In the genomic region with DNA sequence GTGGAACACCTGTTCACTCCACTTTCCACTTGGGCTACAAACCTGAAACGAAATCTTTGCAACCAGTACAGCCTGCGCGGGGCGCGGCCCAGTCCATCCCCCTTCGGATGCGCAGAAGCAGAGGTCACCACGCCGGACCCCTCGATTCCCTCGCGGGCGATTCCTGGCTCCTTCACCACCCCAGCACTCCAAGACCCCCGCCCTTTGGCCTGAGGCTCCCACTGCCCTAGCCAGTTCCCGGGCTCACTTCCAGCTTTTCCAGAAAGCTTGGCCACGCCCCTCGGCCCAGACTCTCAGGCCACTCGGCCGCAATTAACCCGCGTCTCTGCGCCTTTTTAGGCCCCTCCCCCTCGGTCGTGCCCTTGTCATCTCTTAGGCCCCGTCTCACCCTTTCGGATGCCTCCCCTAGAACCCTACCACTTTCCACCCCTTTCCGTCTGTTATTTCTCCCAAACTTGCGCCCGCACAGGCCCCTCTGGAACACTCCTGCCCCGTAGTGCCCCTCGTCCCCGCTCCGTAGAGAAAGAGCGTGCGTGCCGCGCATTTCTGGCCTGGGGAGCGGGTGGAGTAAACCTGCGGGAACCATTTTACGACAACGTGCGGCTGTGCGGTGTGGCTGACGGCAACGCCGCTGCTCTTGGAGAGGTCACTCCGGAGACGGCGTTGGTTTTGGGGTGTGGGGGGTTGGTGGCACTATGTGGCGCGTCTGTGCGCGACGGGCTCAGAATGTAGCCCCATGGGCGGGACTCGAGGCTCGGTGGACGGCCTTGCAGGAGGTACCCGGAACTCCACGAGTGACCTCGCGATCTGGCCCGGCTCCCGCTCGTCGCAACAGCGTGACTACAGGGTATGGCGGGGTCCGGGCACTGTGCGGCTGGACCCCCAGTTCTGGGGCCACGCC, we compare ENCODE assay signal across 8 cellular contexts.
DNase-seq lines count a peak whose midpoint lies in the region; ATAC-seq and TF ChIP-seq lines count a peak whose summit lies in the region.

A gene (plus strand): TSS at position 631 of the 901 bp plus-strand sequence. CDS start 65 bp downstream, at position 696.

- peak within 1 kb of the TSS; percentile 88 to 97 for H3K4me3 ChIP-seq in mucosa of rectum (ENCODE audit: low read length in 2 of 2)

- H3K27me3 ChIP-seq in mucosa of rectum (ENCODE audit: control insufficient read depth in 2 of 2, insufficient read depth in 2 of 2, low read length in 2 of 2), result no peaks in the 10 kb centered on the region

- peak; percentile 83 for TF ChIP-seq POLR2A in erythroblast (IDR thresholded peaks at IDR 0.05; ENCODE audit: low read length)

- ATAC-seq in GM21526 (IDR thresholded peaks at IDR 0.05; ENCODE audit: low FRiP score, unreplicated experiment), result peak; percentile 77

- H3K9ac ChIP-seq in mucosa of rectum (ENCODE audit: low read depth in 1 of 2, low read length in 2 of 2), result peak within 1 kb of the TSS; percentile 85 to 96

- H3K27ac ChIP-seq in mucosa of rectum (ENCODE audit: low read depth in 2 of 2, low read length in 2 of 2), result peak within 1 kb of the TSS; percentile 93 to 96

- no peaks in the 10 kb centered on the region for H3K9me3 ChIP-seq in mucosa of rectum (ENCODE audit: control insufficient read depth in 2 of 2, low read length in 2 of 2)

- peaks cover 4 to 8% of the 10 kb centered on the region in 2 donors for H3K4me1 ChIP-seq in mucosa of rectum (ENCODE audit: control insufficient read depth in 2 of 2, insufficient read depth in 2 of 2, low read length in 2 of 2)

- H3K36me3 ChIP-seq in mucosa of rectum (ENCODE audit: control insufficient read depth in 2 of 2, insufficient read depth in 2 of 2, low read length in 2 of 2), result peaks cover 20 to 27% of the 10 kb centered on the region in 2 donors

- DNase-seq in DMS 273 treated with DMSO at 0.1 percent for 48 hours (lab: John Stamatoyannopoulos, UW) (peak; percentile 54), HuH-7.5 (ENCODE audit: low spot score) (peak; percentile 60), OCI-M1 (lab: John Stamatoyannopoulos, UW) (peak; percentile 98), activated T-cell treated with anti-CD3 and anti-CD28 coated beads for 24 hours (ENCODE audit: low read depth) (peak; percentile 82), erythroblast (lab: John Stamatoyannopoulos, UW) (peak; percentile 93 to 96)
- DNase-seq in stimulated activated CD8-positive, alpha-beta memory T cell treated with anti-CD3 and anti-CD28 coated beads, Interleukin-7, amount 100 ng/mL, for 1 hour (ENCODE audit: low read depth in 2 of 2), result peak; percentile 57 to 58

Comparison
In these comparisons a context has a peak if more than half of its experiments do, and no peak if none do; other contexts are left out.
1. Peak in every context shown above with its lines: DNase-seq, ATAC-seq, H3K4me3 ChIP-seq and H3K27ac ChIP-seq.